19 cellular contexts compared by ENCODE assay signal in genomic region chr5:9395736-9396135, GRCh38.
"Had no signal": no experiment of that assay in that cellular context is flagged by ENCODE, and none has a peak within 500 bp of the region (broad histone marks: within the 10 kb centered on the region; RNA-seq: fewer than 3 reads in every experiment).

No MANE protein-coding gene starts in this region.

- DNase-seq: dorsolateral prefrontal cortex; effector CD4-positive, alpha-beta T cell; left lung; mesendoderm; midbrain; naive thymus-derived CD8-positive, alpha-beta T cell; occipital lobe; ovary; posterior cingulate gyrus; psoas muscle; right cardiac atrium; sigmoid colon; spleen; stimulated activated CD4-positive, alpha-beta T cell treated with anti-CD3 and anti-CD28 coated beads, Interleukin-4, amount 100 ng/mL, for 4 hours; transverse colon; upper lobe of right lung had no signal

- H3K4me3 ChIP-seq: dorsolateral prefrontal cortex, left lung, ovary, psoas muscle, sigmoid colon, spleen, suprapubic skin, transverse colon, upper lobe of right lung, vagina had no signal

- H3K36me3 ChIP-seq: left lung, ovary, sigmoid colon, spleen, suprapubic skin, transverse colon, upper lobe of right lung, vagina had no signal

- H3K27me3 ChIP-seq: dorsolateral prefrontal cortex, left lung, ovary, sigmoid colon, spleen, suprapubic skin, transverse colon, upper lobe of right lung, vagina had no signal

- ATAC-seq: left lung; naive thymus-derived CD8-positive, alpha-beta T cell; psoas muscle; right cardiac atrium; stimulated activated memory B cell treated with anti-CD40 and anti-IgM and Interleukin-4, amounts not matched to agents 10 μg/mL and 1 μg/mL and 100 μg/mL, for 72 hours; upper lobe of right lung had no signal

- H3K9me3 ChIP-seq: ovary, psoas muscle, sigmoid colon, suprapubic skin, transverse colon, upper lobe of right lung, vagina had no signal

- H3K27ac ChIP-seq: dorsolateral prefrontal cortex, left lung, ovary, psoas muscle, sigmoid colon, spleen, suprapubic skin, transverse colon, upper lobe of right lung, vagina had no signal

- H3K4me1 ChIP-seq: left lung, psoas muscle, sigmoid colon, spleen, suprapubic skin, transverse colon, upper lobe of right lung, vagina had no signal
